In genomic region chr1:213564215-213564659, GRCh38 we compare ENCODE assay signal across 1 cellular context.
TF ChIP-seq lines count a peak whose summit lies in the region.

No MANE protein-coding gene starts in this region.

TF ChIP-seq in HepG2, 621 proteins besides CTCF, POLR2A, EP300 and RAD21 (continued from another document and continues in another):
- TF ChIP-seq PRDM15 (CRISPR knock-in tag; IDR thresholded peaks at IDR 0.05), result no peak
- TF ChIP-seq FOXA1 (IDR thresholded peaks at IDR 0.05), result no peak
- TF ChIP-seq FOXA1 (CRISPR knock-in tag; IDR thresholded peaks at IDR 0.05), result no peak
- TF ChIP-seq RFX5 (IDR thresholded peaks at IDR 0.05; ENCODE audit: low read depth, low read length), result no peak
- TF ChIP-seq TEAD3 (CRISPR knock-in tag; optimal IDR thresholded peaks at IDR 0.05; ENCODE audit: borderline replicate concordance), result peak; percentile 60
- no peak for TF ChIP-seq HNRNPL (IDR thresholded peaks at IDR 0.05; ENCODE audit: low read depth, low read length)
- peak; percentile 92 for TF ChIP-seq SMC3 (IDR thresholded peaks at IDR 0.05; ENCODE audit: low read length)
- no peak for TF ChIP-seq GATA4 (IDR thresholded peaks at IDR 0.05; ENCODE audit: borderline replicate concordance, low read depth)
- TF ChIP-seq ZNF180 (CRISPR knock-in tag; IDR thresholded peaks at IDR 0.05; ENCODE audit: borderline replicate concordance, low read depth), result no peak
- 0 out of 2 replicates have a peak, but pooled peaks have one; percentile 52 for TF ChIP-seq RCOR2 (CRISPR knock-in tag; IDR thresholded peaks at IDR 0.05)
- TF ChIP-seq, protein P1, sequence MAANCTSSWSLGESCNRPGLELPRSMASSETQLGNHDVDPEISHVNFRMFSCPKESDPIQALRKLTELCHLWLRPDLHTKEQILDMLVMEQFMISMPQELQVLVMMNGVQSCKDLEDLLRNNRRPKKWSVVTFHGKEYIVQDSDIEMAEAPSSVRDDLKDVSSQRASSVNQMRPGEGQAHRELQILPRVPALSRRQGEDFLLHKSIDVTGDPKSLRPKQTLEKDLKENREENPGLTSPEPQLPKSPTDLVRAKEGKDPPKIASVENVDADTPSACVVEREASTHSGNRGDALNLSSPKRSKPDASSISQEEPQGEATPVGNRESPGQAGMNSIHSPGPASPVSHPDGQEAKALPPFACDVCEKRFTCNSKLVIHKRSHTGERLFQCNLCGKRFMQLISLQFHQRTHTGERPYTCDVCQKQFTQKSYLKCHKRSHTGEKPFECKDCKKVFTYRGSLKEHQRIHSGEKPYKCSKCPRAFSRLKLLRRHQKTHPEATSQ (CRISPR knock-in tag; IDR thresholded peaks at IDR 0.05; ENCODE audit: borderline replicate concordance), result no peak
- TF ChIP-seq, protein P2, sequence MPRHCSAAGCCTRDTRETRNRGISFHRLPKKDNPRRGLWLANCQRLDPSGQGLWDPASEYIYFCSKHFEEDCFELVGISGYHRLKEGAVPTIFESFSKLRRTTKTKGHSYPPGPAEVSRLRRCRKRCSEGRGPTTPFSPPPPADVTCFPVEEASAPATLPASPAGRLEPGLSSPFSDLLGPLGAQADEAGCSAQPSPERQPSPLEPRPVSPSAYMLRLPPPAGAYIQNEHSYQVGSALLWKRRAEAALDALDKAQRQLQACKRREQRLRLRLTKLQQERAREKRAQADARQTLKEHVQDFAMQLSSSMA (CRISPR knock-in tag; IDR thresholded peaks at IDR 0.05), result no peak
- TF ChIP-seq ZNF503 (CRISPR knock-in tag; IDR thresholded peaks at IDR 0.05), result no peak
- peak; percentile 90 for TF ChIP-seq ZMYM4 (CRISPR knock-in tag; IDR thresholded peaks at IDR 0.05)
- TF ChIP-seq, protein P3, sequence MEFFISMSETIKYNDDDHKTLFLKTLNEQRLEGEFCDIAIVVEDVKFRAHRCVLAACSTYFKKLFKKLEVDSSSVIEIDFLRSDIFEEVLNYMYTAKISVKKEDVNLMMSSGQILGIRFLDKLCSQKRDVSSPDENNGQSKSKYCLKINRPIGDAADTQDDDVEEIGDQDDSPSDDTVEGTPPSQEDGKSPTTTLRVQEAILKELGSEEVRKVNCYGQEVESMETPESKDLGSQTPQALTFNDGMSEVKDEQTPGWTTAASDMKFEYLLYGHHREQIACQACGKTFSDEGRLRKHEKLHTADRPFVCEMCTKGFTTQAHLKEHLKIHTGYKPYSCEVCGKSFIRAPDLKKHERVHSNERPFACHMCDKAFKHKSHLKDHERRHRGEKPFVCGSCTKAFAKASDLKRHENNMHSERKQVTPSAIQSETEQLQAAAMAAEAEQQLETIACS (CRISPR knock-in tag; IDR thresholded peaks at IDR 0.05), result no peak
- TF ChIP-seq ATM (IDR thresholded peaks at IDR 0.05; ENCODE audit: borderline replicate concordance), result no peak
- TF ChIP-seq SRSF4 (IDR thresholded peaks at IDR 0.05; ENCODE audit: low read depth, low read length, poor library complexity, severe bottlenecking), result no peak
- TF ChIP-seq EHMT2 (IDR thresholded peaks at IDR 0.05; ENCODE audit: borderline replicate concordance, low read depth, low read length), result no peak
- TF ChIP-seq KDM2A (CRISPR knock-in tag; IDR thresholded peaks at IDR 0.05; ENCODE audit: borderline replicate concordance, low read depth), result no peak
- TF ChIP-seq, protein P4, sequence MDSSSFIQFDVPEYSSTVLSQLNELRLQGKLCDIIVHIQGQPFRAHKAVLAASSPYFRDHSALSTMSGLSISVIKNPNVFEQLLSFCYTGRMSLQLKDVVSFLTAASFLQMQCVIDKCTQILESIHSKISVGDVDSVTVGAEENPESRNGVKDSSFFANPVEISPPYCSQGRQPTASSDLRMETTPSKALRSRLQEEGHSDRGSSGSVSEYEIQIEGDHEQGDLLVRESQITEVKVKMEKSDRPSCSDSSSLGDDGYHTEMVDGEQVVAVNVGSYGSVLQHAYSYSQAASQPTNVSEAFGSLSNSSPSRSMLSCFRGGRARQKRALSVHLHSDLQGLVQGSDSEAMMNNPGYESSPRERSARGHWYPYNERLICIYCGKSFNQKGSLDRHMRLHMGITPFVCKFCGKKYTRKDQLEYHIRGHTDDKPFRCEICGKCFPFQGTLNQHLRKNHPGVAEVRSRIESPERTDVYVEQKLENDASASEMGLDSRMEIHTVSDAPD (CRISPR knock-in tag; IDR thresholded peaks at IDR 0.05), result no peak
- no peak for TF ChIP-seq RBFOX2 (IDR thresholded peaks at IDR 0.05; ENCODE audit: low read depth, low read length)
- TF ChIP-seq ZNF512B (CRISPR knock-in tag; IDR thresholded peaks at IDR 0.05; ENCODE audit: borderline replicate concordance), result no peak
- no peak for TF ChIP-seq SMARCE1 (IDR thresholded peaks at IDR 0.05; ENCODE audit: borderline replicate concordance)
- no peak for TF ChIP-seq ZNF3 (CRISPR knock-in tag; IDR thresholded peaks at IDR 0.05)
- TF ChIP-seq, protein P5, sequence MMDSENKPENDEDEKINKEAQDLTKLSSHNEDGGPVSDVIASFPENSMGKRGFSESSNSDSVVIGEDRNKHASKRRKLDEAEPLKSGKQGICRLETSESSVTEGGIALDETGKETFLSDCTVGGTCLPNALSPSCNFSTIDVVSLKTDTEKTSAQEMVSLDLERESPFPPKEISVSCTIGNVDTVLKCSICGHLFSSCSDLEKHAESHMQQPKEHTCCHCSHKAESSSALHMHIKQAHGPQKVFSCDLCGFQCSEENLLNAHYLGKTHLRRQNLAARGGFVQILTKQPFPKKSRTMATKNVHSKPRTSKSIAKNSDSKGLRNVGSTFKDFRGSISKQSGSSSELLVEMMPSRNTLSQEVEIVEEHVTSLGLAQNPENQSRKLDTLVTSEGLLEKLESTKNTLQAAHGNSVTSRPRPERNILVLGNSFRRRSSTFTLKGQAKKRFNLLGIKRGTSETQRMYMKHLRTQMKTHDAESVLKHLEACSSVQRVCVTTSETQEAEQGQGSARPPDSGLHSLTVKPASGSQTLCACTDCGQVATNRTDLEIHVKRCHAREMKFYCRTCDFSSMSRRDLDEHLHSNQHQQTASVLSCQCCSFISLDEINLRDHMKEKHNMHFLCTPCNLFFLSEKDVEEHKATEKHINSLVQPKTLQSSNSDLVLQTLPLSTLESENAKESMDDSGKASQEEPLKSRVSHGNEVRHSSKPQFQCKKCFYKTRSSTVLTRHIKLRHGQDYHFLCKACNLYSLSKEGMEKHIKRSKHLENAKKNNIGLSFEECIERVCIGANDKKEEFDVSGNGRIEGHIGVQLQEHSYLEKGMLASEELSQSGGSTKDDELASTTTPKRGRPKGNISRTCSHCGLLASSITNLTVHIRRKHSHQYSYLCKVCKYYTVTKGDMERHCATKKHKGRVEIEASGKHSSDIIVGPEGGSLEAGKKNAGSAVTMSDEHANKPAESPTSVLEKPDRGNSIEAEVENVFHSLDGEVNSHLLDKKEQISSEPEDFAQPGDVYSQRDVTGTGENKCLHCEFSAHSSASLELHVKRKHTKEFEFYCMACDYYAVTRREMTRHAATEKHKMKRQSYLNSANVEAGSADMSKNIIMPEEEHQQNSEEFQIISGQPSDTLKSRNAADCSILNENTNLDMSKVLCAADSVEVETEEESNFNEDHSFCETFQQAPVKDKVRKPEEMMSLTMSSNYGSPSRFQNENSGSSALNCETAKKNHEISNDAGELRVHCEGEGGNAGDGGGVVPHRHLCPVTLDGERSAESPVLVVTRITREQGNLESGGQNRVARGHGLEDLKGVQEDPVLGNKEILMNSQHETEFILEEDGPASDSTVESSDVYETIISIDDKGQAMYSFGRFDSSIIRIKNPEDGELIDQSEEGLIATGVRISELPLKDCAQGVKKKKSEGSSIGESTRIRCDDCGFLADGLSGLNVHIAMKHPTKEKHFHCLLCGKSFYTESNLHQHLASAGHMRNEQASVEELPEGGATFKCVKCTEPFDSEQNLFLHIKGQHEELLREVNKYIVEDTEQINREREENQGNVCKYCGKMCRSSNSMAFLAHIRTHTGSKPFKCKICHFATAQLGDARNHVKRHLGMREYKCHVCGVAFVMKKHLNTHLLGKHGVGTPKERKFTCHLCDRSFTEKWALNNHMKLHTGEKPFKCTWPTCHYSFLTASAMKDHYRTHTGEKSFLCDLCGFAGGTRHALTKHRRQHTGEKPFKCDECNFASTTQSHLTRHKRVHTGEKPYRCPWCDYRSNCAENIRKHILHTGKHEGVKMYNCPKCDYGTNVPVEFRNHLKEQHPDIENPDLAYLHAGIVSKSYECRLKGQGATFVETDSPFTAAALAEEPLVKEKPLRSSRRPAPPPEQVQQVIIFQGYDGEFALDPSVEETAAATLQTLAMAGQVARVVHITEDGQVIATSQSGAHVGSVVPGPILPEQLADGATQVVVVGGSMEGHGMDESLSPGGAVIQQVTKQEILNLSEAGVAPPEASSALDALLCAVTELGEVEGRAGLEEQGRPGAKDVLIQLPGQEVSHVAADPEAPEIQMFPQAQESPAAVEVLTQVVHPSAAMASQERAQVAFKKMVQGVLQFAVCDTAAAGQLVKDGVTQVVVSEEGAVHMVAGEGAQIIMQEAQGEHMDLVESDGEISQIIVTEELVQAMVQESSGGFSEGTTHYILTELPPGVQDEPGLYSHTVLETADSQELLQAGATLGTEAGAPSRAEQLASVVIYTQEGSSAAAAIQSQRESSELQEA (CRISPR knock-in tag; IDR thresholded peaks at IDR 0.05; ENCODE audit: not compliant biosample characterization), result no peak
- no peak for TF ChIP-seq ZNF709 (CRISPR knock-in tag; IDR thresholded peaks at IDR 0.05)
- TF ChIP-seq, protein P6, sequence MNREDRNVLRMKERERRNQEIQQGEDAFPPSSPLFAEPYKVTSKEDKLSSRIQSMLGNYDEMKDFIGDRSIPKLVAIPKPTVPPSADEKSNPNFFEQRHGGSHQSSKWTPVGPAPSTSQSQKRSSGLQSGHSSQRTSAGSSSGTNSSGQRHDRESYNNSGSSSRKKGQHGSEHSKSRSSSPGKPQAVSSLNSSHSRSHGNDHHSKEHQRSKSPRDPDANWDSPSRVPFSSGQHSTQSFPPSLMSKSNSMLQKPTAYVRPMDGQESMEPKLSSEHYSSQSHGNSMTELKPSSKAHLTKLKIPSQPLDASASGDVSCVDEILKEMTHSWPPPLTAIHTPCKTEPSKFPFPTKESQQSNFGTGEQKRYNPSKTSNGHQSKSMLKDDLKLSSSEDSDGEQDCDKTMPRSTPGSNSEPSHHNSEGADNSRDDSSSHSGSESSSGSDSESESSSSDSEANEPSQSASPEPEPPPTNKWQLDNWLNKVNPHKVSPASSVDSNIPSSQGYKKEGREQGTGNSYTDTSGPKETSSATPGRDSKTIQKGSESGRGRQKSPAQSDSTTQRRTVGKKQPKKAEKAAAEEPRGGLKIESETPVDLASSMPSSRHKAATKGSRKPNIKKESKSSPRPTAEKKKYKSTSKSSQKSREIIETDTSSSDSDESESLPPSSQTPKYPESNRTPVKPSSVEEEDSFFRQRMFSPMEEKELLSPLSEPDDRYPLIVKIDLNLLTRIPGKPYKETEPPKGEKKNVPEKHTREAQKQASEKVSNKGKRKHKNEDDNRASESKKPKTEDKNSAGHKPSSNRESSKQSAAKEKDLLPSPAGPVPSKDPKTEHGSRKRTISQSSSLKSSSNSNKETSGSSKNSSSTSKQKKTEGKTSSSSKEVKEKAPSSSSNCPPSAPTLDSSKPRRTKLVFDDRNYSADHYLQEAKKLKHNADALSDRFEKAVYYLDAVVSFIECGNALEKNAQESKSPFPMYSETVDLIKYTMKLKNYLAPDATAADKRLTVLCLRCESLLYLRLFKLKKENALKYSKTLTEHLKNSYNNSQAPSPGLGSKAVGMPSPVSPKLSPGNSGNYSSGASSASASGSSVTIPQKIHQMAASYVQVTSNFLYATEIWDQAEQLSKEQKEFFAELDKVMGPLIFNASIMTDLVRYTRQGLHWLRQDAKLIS (CRISPR knock-in tag; IDR thresholded peaks at IDR 0.05), result no peak
- peak; percentile 86 for TF ChIP-seq POGZ (CRISPR knock-in tag; IDR thresholded peaks at IDR 0.05)
